ENCODE assay signal across 13 cellular contexts in the genomic region with DNA sequence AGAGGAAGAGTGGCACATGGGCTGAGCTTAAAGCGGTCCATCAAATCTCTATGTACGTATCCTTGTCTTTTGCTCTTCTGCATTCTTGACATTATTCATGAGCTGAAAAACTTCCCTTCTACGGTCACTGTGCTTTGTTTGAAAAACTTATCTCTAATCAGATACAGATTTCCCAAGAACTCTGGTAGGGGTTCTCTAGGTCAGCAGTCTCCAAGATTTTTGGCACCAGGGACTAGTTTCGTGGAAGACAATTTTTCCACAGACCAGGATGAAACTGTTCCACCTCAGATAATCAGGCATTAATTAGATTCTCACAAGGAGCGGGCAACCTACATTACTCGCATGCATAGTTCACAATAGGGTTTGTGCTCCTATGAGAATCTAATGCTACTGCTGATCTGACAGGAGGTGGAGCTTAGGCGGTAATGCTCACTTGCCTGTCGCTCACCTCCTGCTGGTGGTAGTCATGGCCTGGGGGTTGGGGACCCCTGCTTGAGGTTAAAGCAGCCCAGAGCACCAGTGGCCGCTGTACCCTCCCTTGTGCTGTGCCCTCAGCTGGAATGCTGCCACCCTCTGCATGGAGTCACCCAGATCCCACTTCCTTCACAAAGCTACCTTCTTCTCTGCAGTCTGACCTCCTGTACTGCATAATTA. TPM values are rescaled to one million over a fixed set of nuclear protein-coding genes. Genes with fewer than 3 reads are reported as not detected.
A peak's percentile ranks its signal among the peaks of the same experiment; 100 is the strongest.
DNase-seq lines count a peak whose midpoint lies in the region; ATAC-seq and TF ChIP-seq lines count a peak whose summit lies in the region.
"Had no signal": no experiment of that assay in that cellular context is flagged by ENCODE, and none has a peak within 500 bp of the region (broad histone marks: within the 10 kb centered on the region; RNA-seq: fewer than 3 reads in every experiment).

No MANE protein-coding gene starts in this region.

- peaks cover 71% of the 10 kb centered on the region for H3K36me3 Mint-ChIP-seq in stimulated activated naive CD8-positive, alpha-beta T cell treated with anti-CD3 and anti-CD28 coated beads, Interleukin-15, Interleukin-2, amounts not matched to agents 100 ng/mL and 50 ng/mL, for 24 hours (ENCODE audit: low read depth)
- peaks cover 25% of the 10 kb centered on the region for H3K36me3 Mint-ChIP-seq in effector memory CD8-positive, alpha-beta T cell (ENCODE audit: insufficient read depth)

- no peak overlapping the region for H3K23ac ChIP-seq in mesenchymal stem cell (ENCODE audit: low read length in 2 of 2)

- peaks cover 27% of the 10 kb centered on the region for H3K4me1 Mint-ChIP-seq in stimulated activated naive CD8-positive, alpha-beta T cell treated with anti-CD3 and anti-CD28 coated beads, Interleukin-15, Interleukin-2, amounts not matched to agents 100 ng/mL and 50 ng/mL, for 24 hours (ENCODE audit: low read depth)
- H3K4me1 Mint-ChIP-seq in stimulated activated naive CD8-positive, alpha-beta T cell treated with anti-CD3 and anti-CD28 coated beads, Interleukin-15, amount 100 ng/mL, for 72 hours = peaks cover 26% of the 10 kb centered on the region
- peaks cover 0 to 6% of the 10 kb centered on the region in 2 donors for H3K4me1 Mint-ChIP-seq in effector memory CD8-positive, alpha-beta T cell (ENCODE audit: low read depth in 2 of 2)

- H2AFZ ChIP-seq in mammary epithelial cell (ENCODE audit: low read depth, low read length) (no peak overlapping the region), mesenchymal stem cell (ENCODE audit: low read depth, low read length) (no peak overlapping the region), PC-9 (no peak overlapping the region)

- intact Hi-C loops in mammary epithelial cell (cut with micrococcal nuclease) = loop anchor here (2.0 kb wide), 3 partner anchors 49 to 129 kb away; no protein-coding TSS in a partner anchor
- intact Hi-C loops in PC-9 (cut with micrococcal nuclease; ENCODE audit: unreplicated experiment) = loop anchor here (10.0 kb wide), 1 partner anchor 191 kb away; the partner anchor contains the start of genes S100PBP and YARS1

- H3K27ac ChIP-seq in mammary epithelial cell (ENCODE audit: insufficient read depth, low read depth, low read length) (peak overlapping the region; percentile 94), mesenchymal stem cell (ENCODE audit: low read length, poor library complexity, severe bottlenecking) (no peak overlapping the region), PC-9 (no peak overlapping the region)

- peaks cover 50% of the 10 kb centered on the region for H3F3A ChIP-seq in PC-9 (ENCODE audit: insufficient read depth, low read depth)

- H4K20me1 ChIP-seq in mammary epithelial cell (ENCODE audit: insufficient read depth, low read length) (no peaks in the 10 kb centered on the region), PC-9 (ENCODE audit: insufficient read depth) (peaks cover 4% of the 10 kb centered on the region; the same call in 1 of the 2 replicates)

- in situ Hi-C loops in mammary epithelial cell (cut with MboI; ENCODE audit: low sequenced_read_pairs in 2 of 2) = loop anchor here (5.0 kb wide), 2 partner anchors 69 to 74 kb away; no protein-coding TSS in a partner anchor

- no peaks in the 10 kb centered on the region for H3K9me2 ChIP-seq in PC-9 (ENCODE audit: insufficient read depth)

- H2BK12ac ChIP-seq in mesenchymal stem cell (ENCODE audit: low read length in 2 of 2) = peak overlapping the region; percentile 6 to 40

- H3K9ac ChIP-seq in mammary epithelial cell (ENCODE audit: insufficient read depth, low read length) = peak overlapping the region; percentile 51
- H3K9ac ChIP-seq in mesenchymal stem cell (ENCODE audit: low read length) = no peak overlapping the region

- no peak for TF ChIP-seq CTCF in mammary epithelial cell (conservative IDR thresholded peaks at IDR 0.05 in 1 of 2, IDR thresholded peaks at IDR 0.05 in 1 of 2; ENCODE audit: extremely low read depth in 1 of 2, insufficient read depth in 1 of 2, low read depth in 1 of 2, low read length in 2 of 2)
- TF ChIP-seq CTCF in PC-9 (conservative IDR thresholded peaks at IDR 0.05) = no peak

- H3K79me1 ChIP-seq in mesenchymal stem cell (replicated peaks; ENCODE audit: low read length, poor library complexity, severe bottlenecking) = peaks cover 5% of the 10 kb centered on the region

- no peak overlapping the region for H3K4ac ChIP-seq in mesenchymal stem cell (ENCODE audit: low read depth in 1 of 2, low read length in 2 of 2)

- dilution Hi-C loops in mammary epithelial cell (cut with HindIII; ENCODE audit: low sequenced_read_pairs) = no loop called here

- H3K4me3 ChIP-seq in mammary epithelial cell (replicated peaks in 1 of 3; ENCODE audit: insufficient read depth in 1 of 3, low read depth in 2 of 3, low read length in 3 of 3) (no peak overlapping the region), mesenchymal stem cell (ENCODE audit: insufficient read depth in 1 of 2, low read depth in 1 of 2, low read length in 2 of 2) (no peak overlapping the region), PC-9 (no peak overlapping the region)

- peak overlapping the region in 1 of 2 experiments; percentile 46 for H3K18ac ChIP-seq in mesenchymal stem cell (ENCODE audit: low read depth in 1 of 2, low read length in 2 of 2)

- BruUV-seq in mammary epithelial cell (replicated peaks; lab: Mats Ljungman, UMichigan) = no TSS peak
- BruUV-seq in PC-9 (replicated peaks; lab: Mats Ljungman, UMichigan) = no TSS peak

- no peak overlapping the region for H3K4me3 Mint-ChIP-seq in stimulated activated naive CD8-positive, alpha-beta T cell treated with anti-CD3 and anti-CD28 coated beads, Interleukin-15, Interleukin-2, amounts not matched to agents 100 ng/mL and 50 ng/mL, for 24 hours
- H3K4me3 Mint-ChIP-seq in stimulated activated naive CD8-positive, alpha-beta T cell treated with anti-CD3 and anti-CD28 coated beads, Interleukin-15, amount 100 ng/mL, for 72 hours = no peak overlapping the region
- no peak overlapping the region for H3K4me3 Mint-ChIP-seq in effector memory CD8-positive, alpha-beta T cell

- H3K4me1 ChIP-seq in mammary epithelial cell (ENCODE audit: insufficient read depth, low read length) (peaks cover 55% of the 10 kb centered on the region), mesenchymal stem cell (ENCODE audit: control insufficient read depth, insufficient read depth, low read depth, low read length) (peaks cover 5% of the 10 kb centered on the region), PC-9 (replicated peaks; ENCODE audit: insufficient read depth) (peaks cover 46% of the 10 kb centered on the region)

- H2BK5ac ChIP-seq in mesenchymal stem cell (ENCODE audit: low read depth, low read length, poor library complexity, severe bottlenecking) = no peak overlapping the region

- no peak overlapping the region for H2AK5ac ChIP-seq in mesenchymal stem cell (ENCODE audit: low read length, severe bottlenecking)

- H4K91ac ChIP-seq in mesenchymal stem cell (ENCODE audit: low read length) = peak overlapping the region; percentile 52

- POLR2A ChIA-PET in PC-9 (lab: Charles Lee; ENCODE audit: unreplicated experiment) = interaction anchor here (0.5 to 0.6 kb wide), 3 partner anchors 13 to 93 kb away, joined by 3 to 11 read pairs (median 3); no protein-coding TSS in a partner anchor

- H3K9me3 ChIP-seq in mammary epithelial cell (replicated peaks; ENCODE audit: insufficient read depth, low read length) (no peaks in the 10 kb centered on the region), mesenchymal stem cell (ENCODE audit: control insufficient read depth, low read length) (no peaks in the 10 kb centered on the region), PC-9 (ENCODE audit: insufficient read depth, low read depth) (no peaks in the 10 kb centered on the region)

- ATAC-seq in stimulated activated naive CD8-positive, alpha-beta T cell treated with anti-CD3 and anti-CD28 coated beads, Interleukin-15, amount 100 ng/mL, for 72 hours = no peak
- ATAC-seq in GM19023 (IDR thresholded peaks at IDR 0.05; ENCODE audit: unreplicated experiment) = no peak
- ATAC-seq in effector memory CD8-positive, alpha-beta T cell (replicated peaks) = no peak

- no peak overlapping the region for H2BK15ac ChIP-seq in mesenchymal stem cell (ENCODE audit: low read depth, poor library complexity, severe bottlenecking)

- H4K8ac ChIP-seq in mesenchymal stem cell (ENCODE audit: low read length) = no peak overlapping the region

- peak overlapping the region; percentile 1 for H3K27ac Mint-ChIP-seq in stimulated activated naive CD8-positive, alpha-beta T cell treated with anti-CD3 and anti-CD28 coated beads, Interleukin-15, Interleukin-2, amounts not matched to agents 100 ng/mL and 50 ng/mL, for 24 hours
- H3K27ac Mint-ChIP-seq in stimulated activated naive CD8-positive, alpha-beta T cell treated with anti-CD3 and anti-CD28 coated beads, Interleukin-15, amount 100 ng/mL, for 72 hours = no peak overlapping the region
- H3K27ac Mint-ChIP-seq in effector memory CD8-positive, alpha-beta T cell = no peak overlapping the region

- no peaks in the 10 kb centered on the region for H3K27me3 ChIP-seq in mammary epithelial cell (ENCODE audit: insufficient read depth, low read length)
- H3K27me3 ChIP-seq in mesenchymal stem cell (ENCODE audit: control insufficient read depth in 1 of 2, insufficient read depth in 1 of 2, low read length in 2 of 2) = no peaks in the 10 kb centered on the region
- H3K27me3 ChIP-seq in PC-9 (ENCODE audit: insufficient read depth, low read depth) = no peaks in the 10 kb centered on the region

- H3K79me2 ChIP-seq in mammary epithelial cell (ENCODE audit: insufficient read depth, low read length) (peaks cover 25% of the 10 kb centered on the region), PC-9 (ENCODE audit: low read depth) (peaks cover 19% of the 10 kb centered on the region; the same call in 1 of the 2 replicates)

- H3K4me2 ChIP-seq in mammary epithelial cell (ENCODE audit: insufficient read depth, low read depth, low read length) = no peak overlapping the region
- no peak overlapping the region for H3K4me2 ChIP-seq in mesenchymal stem cell (ENCODE audit: low read length, poor library complexity, severe bottlenecking)
- H3K4me2 ChIP-seq in PC-9 = no peak overlapping the region

- 92% methylated on average over 9 of the region's 9 CpGs for WGBS in mammary epithelial cell (ENCODE audit: low coverage, missing lambda C conversion rate)
- 93% methylated on average over 9 of the region's 9 CpGs for WGBS in mesenchymal stem cell

- CTCF ChIA-PET in mammary epithelial cell (lab: Charles Lee; ENCODE audit: low non-redundant PET) (interaction anchor here (0.5 to 1.9 kb wide), 2 partner anchors 50 to 72 kb away, joined by 4 to 19 read pairs; no protein-coding TSS in a partner anchor), PC-9 (lab: Charles Lee) (interaction anchor here (1.0 kb wide), 1 partner anchor 18 kb away, joined by 3 read pairs; no protein-coding TSS in a partner anchor)

- H3K27me3 Mint-ChIP-seq in stimulated activated naive CD8-positive, alpha-beta T cell treated with anti-CD3 and anti-CD28 coated beads, Interleukin-15, Interleukin-2, amounts not matched to agents 100 ng/mL and 50 ng/mL, for 24 hours = no peaks in the 10 kb centered on the region
- H3K27me3 Mint-ChIP-seq in stimulated activated naive CD8-positive, alpha-beta T cell treated with anti-CD3 and anti-CD28 coated beads, Interleukin-15, amount 100 ng/mL, for 72 hours = no peaks in the 10 kb centered on the region
- no peaks in the 10 kb centered on the region for H3K27me3 Mint-ChIP-seq in effector memory CD8-positive, alpha-beta T cell

- H2BK120ac ChIP-seq in mesenchymal stem cell (ENCODE audit: low read depth, low read length) = no peak overlapping the region

- peaks cover 19% of the 10 kb centered on the region for H3K36me3 ChIP-seq in mammary epithelial cell (ENCODE audit: insufficient read depth, low read length)
- H3K36me3 ChIP-seq in mesenchymal stem cell (ENCODE audit: control insufficient read depth in 1 of 2, insufficient read depth in 2 of 2, low read depth in 1 of 2, low read length in 2 of 2) = peaks cover 14 to 23% of the 10 kb centered on the region in 2 experiments
- H3K36me3 ChIP-seq in PC-9 (ENCODE audit: low read depth) = peaks cover 24% of the 10 kb centered on the region

- H3K14ac ChIP-seq in mesenchymal stem cell (ENCODE audit: low read length in 2 of 2) = no peak overlapping the region

- no peak for DNase-seq in stimulated activated naive CD8-positive, alpha-beta T cell treated with anti-CD3 and anti-CD28 coated beads, Interleukin-15, amount 100 ng/mL, for 72 hours
- DNase-seq in mammary epithelial cell = no peak
- DNase-seq in mesenchymal stem cell = no peak
- no peak for DNase-seq in PC-9
- no peak for DNase-seq in HK-2 (ENCODE audit: unreplicated experiment)
- no peak for DNase-seq in effector memory CD8-positive, alpha-beta T cell
- DNase-seq: AML-193, DMS 273 treated with DMSO at 0.1 percent for 48 hours, GOT3, NCI-H1417 treated with DMSO at 0.1 percent for 48 hours, NCI-H446 had no signal

- no peaks in the 10 kb centered on the region for H3K9me3 Mint-ChIP-seq in stimulated activated naive CD8-positive, alpha-beta T cell treated with anti-CD3 and anti-CD28 coated beads, Interleukin-15, Interleukin-2, amounts not matched to agents 100 ng/mL and 50 ng/mL, for 24 hours
- no peaks in the 10 kb centered on the region for H3K9me3 Mint-ChIP-seq in stimulated activated naive CD8-positive, alpha-beta T cell treated with anti-CD3 and anti-CD28 coated beads, Interleukin-15, amount 100 ng/mL, for 72 hours
- H3K9me3 Mint-ChIP-seq in effector memory CD8-positive, alpha-beta T cell = no peaks in the 10 kb centered on the region

RNA-seq across cellular contexts. Expression of gene AK2, which starts 30.7 kb away (rescaled TPM):
- 100 to 1,000 TPM; 157 to 217 TPM for total RNA-seq in mammary epithelial cell
- polyA plus RNA-seq in mammary epithelial cell = 221 TPM
- 146 TPM for polyA minus RNA-seq in mammary epithelial cell
- polyA plus RNA-seq in mesenchymal stem cell (2013, experiment 1 of 2) = 81.3 TPM
- 82.4 TPM for polyA plus RNA-seq in mesenchymal stem cell (2013, experiment 2 of 2)
- 191 and 232 TPM in 2 replicates for total RNA-seq in PC-9 (2021)

RNA-seq across cellular contexts. Expression of gene RNF19B, which starts 41.3 kb away (rescaled TPM):
- total RNA-seq in mammary epithelial cell = 10 to 100 TPM; 30.5 to 62.4 TPM
- polyA plus RNA-seq in mammary epithelial cell = 32.3 TPM
- 38.2 TPM for polyA minus RNA-seq in mammary epithelial cell
- 6.5 TPM for polyA plus RNA-seq in mesenchymal stem cell (2013, experiment 1 of 2)
- 6.1 TPM for polyA plus RNA-seq in mesenchymal stem cell (2013, experiment 2 of 2)
- 25.4 and 25.5 TPM in 2 replicates for total RNA-seq in PC-9 (2021)
